ENCODE assay signal across 9 cellular contexts in genomic region chr13:76067850-76068249, GRCh38.
"Had no signal": no experiment of that assay in that cellular context is flagged by ENCODE, and none has a peak within 500 bp of the region (broad histone marks: within the 10 kb centered on the region; RNA-seq: fewer than 3 reads in every experiment).

No MANE protein-coding gene starts in this region.

- DNase-seq: H7, KG1 had no signal

- H3K36me3 ChIP-seq: HAP-1 had no signal

- H3K4me3 Mint-ChIP-seq: GM23338, IgD-negative memory B cell had no signal

- FAIRE-seq: H1, HepG2 had no signal

- H3K27me3 Mint-ChIP-seq: IgD-negative memory B cell had no signal

- H3K27ac Mint-ChIP-seq: GM23338, IgD-negative memory B cell had no signal

- H3K4me2 ChIP-seq: GM23338 had no signal

- H3K4me1 ChIP-seq: HAP-1 had no signal

- H3K4me1 Mint-ChIP-seq: GM23338, IgD-negative memory B cell had no signal

- H3K9me3 ChIP-seq: HAP-1 had no signal

- ATAC-seq: GM23338, HCT116, HepG2 had no signal

- H3K4me3 ChIP-seq: GM23338, HAP-1 had no signal

- H3K27ac ChIP-seq: HL-60 had no signal
